25 cellular contexts compared by ENCODE assay signal in the genomic region with DNA sequence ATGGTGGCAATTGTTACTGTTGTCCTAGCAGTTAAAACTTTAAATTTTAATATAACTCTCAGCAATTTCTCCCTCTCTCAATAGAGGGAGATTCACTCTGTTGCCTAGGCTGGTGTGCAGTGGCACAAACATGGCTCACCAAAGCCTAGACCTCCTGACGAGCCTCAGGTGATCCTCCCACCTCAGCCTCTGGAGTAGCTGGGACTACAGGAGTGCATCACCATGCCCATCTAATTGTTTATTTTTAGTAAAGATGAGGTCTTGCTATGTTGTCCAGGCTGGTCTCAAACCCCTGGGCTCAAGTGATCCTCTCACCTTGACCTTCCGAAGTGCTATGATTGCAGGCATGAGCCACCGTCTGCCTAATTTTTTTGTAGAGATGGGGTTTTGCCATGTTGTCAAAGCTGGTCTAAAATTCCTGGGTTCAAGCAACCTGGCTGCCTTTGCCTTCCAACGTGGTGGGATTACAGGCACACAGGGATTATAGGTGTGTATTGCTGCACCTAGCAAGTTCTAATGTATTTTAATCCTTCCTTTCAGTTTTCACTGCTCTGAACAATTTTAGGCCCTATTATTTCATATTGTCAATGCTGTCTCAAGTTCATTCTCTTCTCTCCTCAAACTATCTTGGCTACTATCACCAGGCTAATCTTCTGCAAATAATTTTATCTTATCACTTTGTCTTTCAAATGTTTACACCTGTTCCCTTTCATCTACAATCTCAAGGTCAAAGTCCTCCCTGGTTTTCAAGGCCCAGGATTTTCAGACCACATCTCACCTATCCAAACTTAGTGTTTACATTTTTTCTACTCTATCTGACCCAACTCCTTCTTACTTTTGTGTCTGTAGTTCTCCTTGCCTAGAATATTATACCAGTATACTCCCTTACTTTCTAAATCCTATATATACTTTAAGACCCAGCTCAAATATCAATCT. TPM values are rescaled to one million over a fixed set of nuclear protein-coding genes. Genes with fewer than 3 reads are reported as not detected.
"Had no signal": no experiment of that assay in that cellular context is flagged by ENCODE, and none has a peak within 500 bp of the region (broad histone marks: within the 10 kb centered on the region; RNA-seq: fewer than 3 reads in every experiment).

No MANE protein-coding gene starts in this region.

- DNase-seq: activated CD4-positive, alpha-beta T cell treated with anti-CD3 and anti-CD28 coated beads for 4 hours; activated CD4-positive, alpha-beta T cell treated with anti-CD3 and anti-CD28 coated beads, Interleukin-2, amount 50 U/mL, for 4 hours; activated effector memory CD4-positive, alpha-beta T cell treated with anti-CD3 and anti-CD28 coated beads, Interleukin-2, amount 50 U/mL, for 16 hours; activated naive CD4-positive, alpha-beta T cell treated with anti-CD3 and anti-CD28 coated beads for 36 hours; activated naive CD8-positive, alpha-beta T cell treated with anti-CD3 and anti-CD28 coated beads for 36 hours; activated T-cell treated with anti-CD3 and anti-CD28 coated beads for 4 hours; adrenal gland; aorta; cortex of kidney; effector memory CD8-positive, alpha-beta T cell; erythroblast; heart left ventricle; left ventricle myocardium inferior; naive thymus-derived CD8-positive, alpha-beta T cell; nucleus accumbens; pancreas; stimulated activated naive CD4-positive, alpha-beta T cell had no signal

- H3K27me3 ChIP-seq: adrenal gland, cardiac muscle cell, gastroesophageal sphincter, heart left ventricle, pancreas, suprapubic skin, tibial nerve had no signal

- FAIRE-seq: urothelium cell line had no signal

- ATAC-seq: effector memory CD8-positive, alpha-beta T cell; gastroesophageal sphincter; heart left ventricle; naive thymus-derived CD8-positive, alpha-beta T cell had no signal

- H3K4me3 ChIP-seq: adrenal gland, cardiac muscle cell, gastroesophageal sphincter, heart left ventricle, left ventricle myocardium inferior, pancreas, prostate gland, suprapubic skin, tibial nerve had no signal

- H3K36me3 ChIP-seq: cardiac muscle cell, left ventricle myocardium inferior, prostate gland, suprapubic skin had no signal

- H3K27ac ChIP-seq: adrenal gland, cardiac muscle cell, gastroesophageal sphincter, left ventricle myocardium inferior, pancreas, prostate gland, suprapubic skin had no signal

- H3K9me3 ChIP-seq: adrenal gland, gastroesophageal sphincter, heart left ventricle, left ventricle myocardium inferior, pancreas, prostate gland, suprapubic skin, tibial nerve had no signal

- H3K4me1 ChIP-seq: adrenal gland, heart left ventricle, left ventricle myocardium inferior, prostate gland, suprapubic skin had no signal

RNA-seq across cellular contexts. Expression of a gene that starts 18.9 kb away (rescaled TPM):
- total RNA-seq: activated naive CD4-positive, alpha-beta T cell treated with anti-CD3 and anti-CD28 coated beads for 36 hours; activated naive CD8-positive, alpha-beta T cell treated with anti-CD3 and anti-CD28 coated beads for 36 hours; activated T-helper 1 cell treated with anti-CD3 and anti-CD28 coated beads, Interleukin-12 subunit alpha, Interleukin-12 subunit beta, Interleukin-2, Interleukin-4 antibody, amounts not matched to agents 30 ng/mL and 10 ng/mL and 1 ng/mL, durations not matched to agents 14 hours and 24 hours and 36 hours; T-helper 1 cell treated with Interleukin-12 subunit alpha and Interleukin-12 subunit beta and Interleukin-4 antibody, amounts not matched to agents 30 ng/mL and 1 ng/mL, for 36 hours had no signal
